ENCODE assay signal across 17 cellular contexts in the genomic region with DNA sequence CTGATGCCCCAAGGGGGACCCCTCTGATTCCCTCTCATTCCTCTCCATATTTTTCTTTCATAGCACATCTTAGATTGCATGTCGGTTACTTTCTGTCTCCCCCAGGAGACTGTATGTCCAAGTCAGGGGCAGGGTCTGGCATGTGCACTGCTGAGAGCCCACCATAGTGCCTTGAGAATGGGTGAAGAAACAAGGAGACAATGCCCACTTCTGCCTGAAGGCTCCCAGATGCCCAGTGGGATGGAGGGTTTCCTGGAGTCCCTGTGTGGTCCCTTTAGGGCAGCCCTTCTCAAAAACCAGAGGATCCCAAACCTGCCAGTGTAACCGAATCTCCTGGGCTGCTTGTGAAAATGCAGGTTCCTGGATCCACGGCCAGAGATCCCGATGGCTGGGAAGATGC.
DNase-seq lines count a peak whose midpoint lies in the region; ATAC-seq and TF ChIP-seq lines count a peak whose summit lies in the region.
"Had no signal": no experiment of that assay in that cellular context is flagged by ENCODE, and none has a peak within 500 bp of the region (broad histone marks: within the 10 kb centered on the region; RNA-seq: fewer than 3 reads in every experiment).

No MANE protein-coding gene starts in this region.

- peak overlapping the region; percentile 5; the same call in 1 of the 2 replicates for H3K27ac Mint-ChIP-seq in HFFc6
- peak overlapping the region; percentile 89 for H3K27ac Mint-ChIP-seq in mesothelial cell of epicardium
- H3K27ac Mint-ChIP-seq in GM23338: no peak overlapping the region
- H3K27ac Mint-ChIP-seq in T-cell: no peak overlapping the region
- H3K27ac Mint-ChIP-seq: CD14-positive monocyte; CD4-positive, alpha-beta memory T cell; IgD-negative memory B cell had no signal

- H3K36me3 ChIP-seq in suprapubic skin (no peaks in the 10 kb centered on the region), GM23338 (ENCODE audit: insufficient read depth) (no peaks in the 10 kb centered on the region)
- H3K36me3 ChIP-seq: BLaER1 had no signal

- no peak overlapping the region for H3K4me3 Mint-ChIP-seq in HFFc6
- no peak overlapping the region for H3K4me3 Mint-ChIP-seq in mesothelial cell of epicardium
- H3K4me3 Mint-ChIP-seq in GM23338: no peak overlapping the region
- H3K4me3 Mint-ChIP-seq in T-cell: no peak overlapping the region
- H3K4me3 Mint-ChIP-seq: CD14-positive monocyte; CD4-positive, alpha-beta memory T cell; IgD-negative memory B cell had no signal

- H3K36me3 Mint-ChIP-seq in HFFc6 (ENCODE audit: low read depth) (no peaks in the 10 kb centered on the region), mesothelial cell of epicardium (no peaks in the 10 kb centered on the region), GM23338 (ENCODE audit: low read depth) (no peaks in the 10 kb centered on the region), T-cell (no peaks in the 10 kb centered on the region)
- H3K36me3 Mint-ChIP-seq: CD14-positive monocyte; CD4-positive, alpha-beta memory T cell had no signal

- no peak overlapping the region for H3K4me3 ChIP-seq in coronary artery
- peak overlapping the region; percentile 2 for H3K4me3 ChIP-seq in suprapubic skin
- no peak overlapping the region for H3K4me3 ChIP-seq in GM23338
- H3K4me3 ChIP-seq: BLaER1, GM12878 had no signal

- H3K4me1 Mint-ChIP-seq in HFFc6 (ENCODE audit: low read depth) (peaks cover 21% of the 10 kb centered on the region), mesothelial cell of epicardium (peaks cover 22% of the 10 kb centered on the region), GM23338 (no peaks in the 10 kb centered on the region), T-cell (no peaks in the 10 kb centered on the region)
- H3K4me1 Mint-ChIP-seq: CD14-positive monocyte; CD4-positive, alpha-beta memory T cell; IgD-negative memory B cell had no signal

- H3F3A ChIP-seq in GM23338 (replicated peaks; ENCODE audit: low read depth): no peaks in the 10 kb centered on the region

- ATAC-seq in GM23338 (no peak), T-cell (replicated peaks in 1 of 4) (no peak)
- ATAC-seq: GM12878, HepG2 had no signal

- no peak overlapping the region for H2AFZ ChIP-seq in GM23338

- 85% methylated on average over 4 of the region's 4 CpGs for WGBS in suprapubic skin

- H3K4me1 ChIP-seq in suprapubic skin: no peaks in the 10 kb centered on the region
- H3K4me1 ChIP-seq in GM23338 (ENCODE audit: insufficient read depth): no peaks in the 10 kb centered on the region
- H3K4me1 ChIP-seq: BLaER1 had no signal

- no peaks in the 10 kb centered on the region for H3K9me3 ChIP-seq in suprapubic skin
- H3K9me3 ChIP-seq: BLaER1 had no signal

- H4K20me1 ChIP-seq in GM23338 (replicated peaks; ENCODE audit: insufficient read depth): no peaks in the 10 kb centered on the region
- H4K20me1 ChIP-seq: BLaER1 had no signal

- TF ChIP-seq CTCF in HFFc6 (IDR thresholded peaks at IDR 0.05) (no peak), coronary artery (IDR thresholded peaks at IDR 0.05) (no peak), mesothelial cell of epicardium (IDR thresholded peaks at IDR 0.05; ENCODE audit: unreplicated experiment) (no peak), suprapubic skin (IDR thresholded peaks at IDR 0.05) (no peak), GM23338 (conservative IDR thresholded peaks at IDR 0.05; ENCODE audit: low read depth in 2 of 2) (no peak)

- no peaks in the 10 kb centered on the region for H3K79me2 ChIP-seq in GM23338 (replicated peaks; ENCODE audit: insufficient read depth)

- H3K27me3 Mint-ChIP-seq in HFFc6 (ENCODE audit: insufficient read depth): peaks cover 10% of the 10 kb centered on the region
- peaks cover 9% of the 10 kb centered on the region for H3K27me3 Mint-ChIP-seq in mesothelial cell of epicardium (ENCODE audit: low read depth)
- H3K27me3 Mint-ChIP-seq in GM23338 (ENCODE audit: insufficient read depth, low read depth, poor library complexity): peaks cover 10% of the 10 kb centered on the region
- peaks cover 0 to 6% of the 10 kb centered on the region in 2 donors for H3K27me3 Mint-ChIP-seq in T-cell

- H3K9me3 Mint-ChIP-seq in HFFc6: no peaks in the 10 kb centered on the region
- H3K9me3 Mint-ChIP-seq in mesothelial cell of epicardium: no peaks in the 10 kb centered on the region
- no peaks in the 10 kb centered on the region for H3K9me3 Mint-ChIP-seq in GM23338
- H3K9me3 Mint-ChIP-seq in T-cell: no peaks in the 10 kb centered on the region
- H3K9me3 Mint-ChIP-seq: IgD-negative memory B cell had no signal

- no peak overlapping the region for H3K4me2 ChIP-seq in GM23338
- H3K4me2 ChIP-seq: BLaER1 had no signal

- TF ChIP-seq EP300 in suprapubic skin (IDR thresholded peaks at IDR 0.05): no peak

- POLR2A ChIA-PET in T-cell (lab: Charles Lee): no interaction called here

- CTCF ChIA-PET in T-cell (lab: Charles Lee): no interaction called here

- no peak for DNase-seq in HFFc6
- peak; percentile 38 for DNase-seq in coronary artery (ENCODE audit: low spot score)
- DNase-seq in mesothelial cell of epicardium (ENCODE audit: low spot score in 2 of 2, unreplicated experiment in 2 of 2): no peak
- DNase-seq in suprapubic skin (ENCODE audit: low spot score in 2 of 2): peak in 1 of 2 donors; percentile 14
- no peak for DNase-seq in GM23338 (ENCODE audit: low spot score)
- no peak for DNase-seq in T-cell
- DNase-seq in NAMALWA (ENCODE audit: low spot score): no peak
- DNase-seq in NK-92 treated with Interleukin-12 subunit alpha and Interleukin-12 subunit beta, amount 100 ng/mL, for 24 hours (lab: John Stamatoyannopoulos, UW): no peak
- DNase-seq: 8988T; CD4-positive, alpha-beta memory T cell; DMS79 treated with DMSO at 0.1 percent for 48 hours; HCEC 1CT had no signal

- no peak overlapping the region for H3K27ac ChIP-seq in coronary artery
- peak overlapping the region; percentile 39 for H3K27ac ChIP-seq in suprapubic skin
- no peak overlapping the region for H3K27ac ChIP-seq in GM23338 (ENCODE audit: low read depth)
- H3K27ac ChIP-seq: BLaER1 had no signal

- no peak for TF ChIP-seq POLR2A in suprapubic skin (IDR thresholded peaks at IDR 0.05)

- H3K27me3 ChIP-seq in suprapubic skin: no peaks in the 10 kb centered on the region
- no peaks in the 10 kb centered on the region for H3K27me3 ChIP-seq in GM23338 (ENCODE audit: insufficient read depth)
- H3K27me3 ChIP-seq: BLaER1 had no signal

- H3K9me2 ChIP-seq in GM23338 (ENCODE audit: insufficient read depth): no peaks in the 10 kb centered on the region

TF ChIP-seq in GM23338, 12 proteins besides CTCF, POLR2A, EP300 and RAD21 (continues in another document):
- no peak for TF ChIP-seq NANOG (IDR thresholded peaks at IDR 0.05; ENCODE audit: borderline replicate concordance)
- no peak for TF ChIP-seq STAT1 (IDR thresholded peaks at IDR 0.05; ENCODE audit: unreplicated experiment)
- TF ChIP-seq EZH2 (IDR thresholded peaks at IDR 0.05; ENCODE audit: low read depth, unreplicated experiment): no peak
- TF ChIP-seq POLR2AphosphoS5 (IDR thresholded peaks at IDR 0.05; ENCODE audit: low read depth): no peak

Comparison
In these comparisons a context has a peak if more than half of its experiments do, and no peak if none do; other contexts are left out.
1. H3K27ac Mint-ChIP-seq: peak in HFFc6 (single experiment) and mesothelial cell of epicardium (single experiment); none in GM23338 (single experiment) and T-cell (0 of 2).